Comparison of ENCODE assay signal across 35 cellular contexts in genomic region chr20:53349730-53350129, GRCh38.
"Had no signal": no experiment of that assay in that cellular context is flagged by ENCODE, and none has a peak within 500 bp of the region (broad histone marks: within the 10 kb centered on the region; RNA-seq: fewer than 3 reads in every experiment).

No MANE protein-coding gene starts in this region.

- H3K4me1 ChIP-seq: ascending aorta had no signal

- H3K4me3 ChIP-seq: ascending aorta, cardiac muscle cell had no signal

- H3K27ac Mint-ChIP-seq: activated B cell treated with CpG ODN at 0.5 μM for 24 hours; activated CD4-positive, alpha-beta memory T cell treated with anti-CD3 and anti-CD28 coated beads for 36 hours; activated CD4-positive, alpha-beta T cell treated with anti-CD3 and anti-CD28 coated beads, Interleukin-2, amount 10 ng/mL, durations not matched to agents 24 days and 14 days; activated CD8-positive, alpha-beta T cell treated with anti-CD3 and anti-CD28 coated beads for 36 hours; activated naive CD4-positive, alpha-beta T cell treated with anti-CD3 and anti-CD28 coated beads, Interleukin-2, amount 10 ng/mL, durations not matched to agents 7 days and 5 days; activated naive CD4-positive, alpha-beta T cell treated with anti-CD3 and anti-CD28 coated beads, Interleukin-2, amount 50 U/mL, for 24 hours; activated naive CD8-positive, alpha-beta T cell; activated naive CD8-positive, alpha-beta T cell treated with anti-CD3 and anti-CD28 coated beads, Interleukin-2, amount 10 ng/mL, durations not matched to agents 7 days and 5 days; activated naive CD8-positive, alpha-beta T cell treated with anti-CD3 and anti-CD28 coated beads, Interleukin-2, amount 50 U/mL, for 24 hours; activated T-cell treated with anti-CD3 and anti-CD28 coated beads, Interleukin-2, amount 50 U/mL, for 24 hours; activated T-helper 2 cell treated with anti-CD3 and anti-CD28 coated beads, Interferon-gamma antibody, Interleukin-2, Interleukin-4, amounts not matched to agents 10 μg/mL and 5 μg/mL and 100 μg/mL, durations not matched to agents 14 hours and 24 hours and 36 hours; brain; T-helper 1 cell treated with Interleukin-12 subunit alpha and Interleukin-12 subunit beta and Interleukin-4 antibody, amounts not matched to agents 30 μg/mL and 1 μg/mL, for 36 hours; T-helper 2 cell treated with Interferon-gamma antibody and Interleukin-4, amounts not matched to agents 5 μg/mL and 100 μg/mL, for 36 hours had no signal

- ATAC-seq: activated CD8-positive, alpha-beta T cell treated with anti-CD3 and anti-CD28 coated beads for 36 hours; activated naive CD8-positive, alpha-beta T cell treated with anti-CD3 and anti-CD28 coated beads, Interleukin-2, amount 50 U/mL, for 24 hours had no signal

- DNase-seq: activated B cell treated with CpG ODN at 0.5 μM for 24 hours; activated CD4-positive, alpha-beta memory T cell treated with anti-CD3 and anti-CD28 coated beads for 36 hours; activated CD4-positive, alpha-beta T cell treated with anti-CD3 and anti-CD28 coated beads for 4 hours; activated CD4-positive, alpha-beta T cell treated with anti-CD3 and anti-CD28 coated beads, Interleukin-2, amount 10 ng/mL, durations not matched to agents 24 days and 14 days; activated CD4-positive, alpha-beta T cell treated with anti-CD3 and anti-CD28 coated beads, Interleukin-2, amount 50 U/mL, for 1 hour; activated CD4-positive, alpha-beta T cell treated with anti-CD3 and anti-CD28 coated beads, Interleukin-2, amount 50 U/mL, for 4 hours; activated CD4-positive, CD25-positive, alpha-beta regulatory T cell treated with anti-CD3 and anti-CD28 coated beads, Interleukin-2, amount 50 U/mL, for 72 hours; activated CD8-positive, alpha-beta memory T cell treated with anti-CD3 and anti-CD28 coated beads, Interleukin-2, amount 50 U/mL, for 48 hours; activated CD8-positive, alpha-beta T cell treated with anti-CD3 and anti-CD28 coated beads for 36 hours; activated effector memory CD4-positive, alpha-beta T cell treated with Interleukin-2 at 50 U/mL for 16 hours; activated gamma-delta T cell; activated naive CD4-positive, alpha-beta T cell treated with anti-CD3 and anti-CD28 coated beads, Interleukin-2, amount 10 ng/mL, durations not matched to agents 7 days and 5 days; activated naive CD4-positive, alpha-beta T cell treated with Interleukin-2 at 50 U/mL for 16 hours; activated naive CD8-positive, alpha-beta T cell treated with anti-CD3 and anti-CD28 coated beads, Interleukin-2, amount 10 ng/mL, durations not matched to agents 7 days and 5 days; activated naive CD8-positive, alpha-beta T cell treated with anti-CD3 and anti-CD28 coated beads, Interleukin-2, amount 50 U/mL, for 24 hours; activated T-cell treated with anti-CD3 and anti-CD28 coated beads, Interleukin-2, amount 50 U/mL, for 24 hours; activated T-cell treated with anti-CD3 and anti-CD28 coated beads, Interleukin-2, amount 50 U/mL, for 48 hours; amygdala; anterior cingulate cortex; caudate nucleus; cerebellar nuclear complex; T-helper 2 cell; T-helper 9 cell had no signal

- H3K27me3 ChIP-seq: ascending aorta, cardiac muscle cell had no signal

- H3K27ac ChIP-seq: ascending aorta, cardiac muscle cell, VCaP had no signal

- H3K9me3 Mint-ChIP-seq: activated T-cell treated with anti-CD3 and anti-CD28 coated beads, Interleukin-2, amount 50 U/mL, for 24 hours; activated T-helper 2 cell treated with anti-CD3 and anti-CD28 coated beads, Interferon-gamma antibody, Interleukin-2, Interleukin-4, amounts not matched to agents 10 μg/mL and 5 μg/mL and 100 μg/mL, durations not matched to agents 14 hours and 24 hours and 36 hours; central memory CD8-positive, alpha-beta T cell had no signal

- H3K27me3 Mint-ChIP-seq: activated CD4-positive, alpha-beta memory T cell treated with anti-CD3 and anti-CD28 coated beads for 36 hours; activated CD4-positive, alpha-beta T cell treated with anti-CD3 and anti-CD28 coated beads, Interleukin-2, amount 10 ng/mL, durations not matched to agents 24 days and 14 days; activated naive CD4-positive, alpha-beta T cell treated with anti-CD3 and anti-CD28 coated beads, Interleukin-2, amount 10 ng/mL, durations not matched to agents 7 days and 5 days; activated naive CD4-positive, alpha-beta T cell treated with anti-CD3 and anti-CD28 coated beads, Interleukin-2, amount 50 U/mL, for 24 hours; activated naive CD8-positive, alpha-beta T cell; activated naive CD8-positive, alpha-beta T cell treated with anti-CD3 and anti-CD28 coated beads, Interleukin-2, amount 10 ng/mL, durations not matched to agents 7 days and 5 days; activated naive CD8-positive, alpha-beta T cell treated with anti-CD3 and anti-CD28 coated beads, Interleukin-2, amount 50 U/mL, for 24 hours had no signal

- H3K36me3 ChIP-seq: ascending aorta, cardiac muscle cell had no signal

- H3K4me3 Mint-ChIP-seq: activated B cell treated with CpG ODN at 0.5 μM for 24 hours; activated CD4-positive, alpha-beta memory T cell treated with anti-CD3 and anti-CD28 coated beads for 36 hours; activated CD4-positive, alpha-beta T cell treated with anti-CD3 and anti-CD28 coated beads, Interleukin-2, amount 10 ng/mL, durations not matched to agents 24 days and 14 days; activated CD8-positive, alpha-beta T cell treated with anti-CD3 and anti-CD28 coated beads for 36 hours; activated naive CD4-positive, alpha-beta T cell treated with anti-CD3 and anti-CD28 coated beads, Interleukin-2, amount 10 ng/mL, durations not matched to agents 7 days and 5 days; activated naive CD4-positive, alpha-beta T cell treated with anti-CD3 and anti-CD28 coated beads, Interleukin-2, amount 50 U/mL, for 24 hours; activated naive CD8-positive, alpha-beta T cell; activated naive CD8-positive, alpha-beta T cell treated with anti-CD3 and anti-CD28 coated beads, Interleukin-2, amount 10 ng/mL, durations not matched to agents 7 days and 5 days; activated naive CD8-positive, alpha-beta T cell treated with anti-CD3 and anti-CD28 coated beads, Interleukin-2, amount 50 U/mL, for 24 hours; activated T-cell treated with anti-CD3 and anti-CD28 coated beads, Interleukin-2, amount 50 U/mL, for 24 hours; brain; central memory CD8-positive, alpha-beta T cell; T-helper 1 cell treated with Interleukin-12 subunit alpha and Interleukin-12 subunit beta and Interleukin-4 antibody, amounts not matched to agents 30 μg/mL and 1 μg/mL, for 36 hours; T-helper 2 cell treated with Interferon-gamma antibody and Interleukin-4, amounts not matched to agents 5 μg/mL and 100 μg/mL, for 36 hours had no signal

- FAIRE-seq: bronchial epithelial cell, TTC549 had no signal

- H3K4me1 Mint-ChIP-seq: activated B cell treated with CpG ODN at 0.5 μM for 24 hours; central memory CD8-positive, alpha-beta T cell had no signal

- H3K9me3 ChIP-seq: ascending aorta had no signal

- H3K36me3 Mint-ChIP-seq: activated naive CD4-positive, alpha-beta T cell treated with anti-CD3 and anti-CD28 coated beads, Interleukin-2, amount 10 ng/mL, durations not matched to agents 7 days and 5 days; activated naive CD8-positive, alpha-beta T cell treated with anti-CD3 and anti-CD28 coated beads, Interleukin-2, amount 10 ng/mL, durations not matched to agents 7 days and 5 days had no signal
